Comparison of ENCODE assay signal across 1 cellular context in genomic region chr3:50551293-50552057, GRCh38.
TF ChIP-seq lines count a peak whose summit lies in the region.

No MANE protein-coding gene starts in this region.

TF ChIP-seq in GM12878, 131 proteins besides CTCF, POLR2A, EP300 and RAD21:
- no peak for TF ChIP-seq SMARCA5 (IDR thresholded peaks at IDR 0.05)
- no peak for TF ChIP-seq CBFB (IDR thresholded peaks at IDR 0.05; ENCODE audit: low read depth)
- TF ChIP-seq EGR1 (IDR thresholded peaks at IDR 0.05; ENCODE audit: borderline replicate concordance in 1 of 2, low read depth in 2 of 2, low read length in 2 of 2), result no peak
- TF ChIP-seq EZH2 (IDR thresholded peaks at IDR 0.05; ENCODE audit: borderline replicate concordance, control insufficient read depth, low read depth, low read length), result no peak
- TF ChIP-seq TCF12 (IDR thresholded peaks at IDR 0.05; ENCODE audit: low read depth, low read length), result no peak
- TF ChIP-seq ZBED1 (IDR thresholded peaks at IDR 0.05; ENCODE audit: borderline replicate concordance), result no peak
- no peak for TF ChIP-seq SUZ12 (IDR thresholded peaks at IDR 0.05; ENCODE audit: unreplicated experiment)
- no peak for TF ChIP-seq MXI1 (IDR thresholded peaks at IDR 0.05; ENCODE audit: low read depth, low read length)
- no peak for TF ChIP-seq RCOR1 (conservative IDR thresholded peaks at IDR 0.05; ENCODE audit: low read depth, low read length)
- no peak for TF ChIP-seq IRF4 (IDR thresholded peaks at IDR 0.05; ENCODE audit: low read depth, low read length)
- TF ChIP-seq SRF (IDR thresholded peaks at IDR 0.05; ENCODE audit: low read depth in 2 of 2, low read length in 2 of 2), result no peak
- TF ChIP-seq, protein P1, sequence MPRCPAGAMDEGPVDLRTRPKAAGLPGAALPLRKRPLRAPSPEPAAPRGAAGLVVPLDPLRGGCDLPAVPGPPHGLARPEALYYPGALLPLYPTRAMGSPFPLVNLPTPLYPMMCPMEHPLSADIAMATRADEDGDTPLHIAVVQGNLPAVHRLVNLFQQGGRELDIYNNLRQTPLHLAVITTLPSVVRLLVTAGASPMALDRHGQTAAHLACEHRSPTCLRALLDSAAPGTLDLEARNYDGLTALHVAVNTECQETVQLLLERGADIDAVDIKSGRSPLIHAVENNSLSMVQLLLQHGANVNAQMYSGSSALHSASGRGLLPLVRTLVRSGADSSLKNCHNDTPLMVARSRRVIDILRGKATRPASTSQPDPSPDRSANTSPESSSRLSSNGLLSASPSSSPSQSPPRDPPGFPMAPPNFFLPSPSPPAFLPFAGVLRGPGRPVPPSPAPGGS (IDR thresholded peaks at IDR 0.05; ENCODE audit: borderline replicate concordance, insufficient read depth, low read depth, low read length, poor library complexity, severe bottlenecking), result no peak
- no peak for TF ChIP-seq JUND (IDR thresholded peaks at IDR 0.05; ENCODE audit: low read depth, low read length)
- no peak for TF ChIP-seq KAT2A (conservative IDR thresholded peaks at IDR 0.05; ENCODE audit: control insufficient read depth, low read depth, low read length)
- no peak for TF ChIP-seq E4F1 (IDR thresholded peaks at IDR 0.05; ENCODE audit: borderline replicate concordance, partially characterized antibody)
- TF ChIP-seq, protein P2, sequence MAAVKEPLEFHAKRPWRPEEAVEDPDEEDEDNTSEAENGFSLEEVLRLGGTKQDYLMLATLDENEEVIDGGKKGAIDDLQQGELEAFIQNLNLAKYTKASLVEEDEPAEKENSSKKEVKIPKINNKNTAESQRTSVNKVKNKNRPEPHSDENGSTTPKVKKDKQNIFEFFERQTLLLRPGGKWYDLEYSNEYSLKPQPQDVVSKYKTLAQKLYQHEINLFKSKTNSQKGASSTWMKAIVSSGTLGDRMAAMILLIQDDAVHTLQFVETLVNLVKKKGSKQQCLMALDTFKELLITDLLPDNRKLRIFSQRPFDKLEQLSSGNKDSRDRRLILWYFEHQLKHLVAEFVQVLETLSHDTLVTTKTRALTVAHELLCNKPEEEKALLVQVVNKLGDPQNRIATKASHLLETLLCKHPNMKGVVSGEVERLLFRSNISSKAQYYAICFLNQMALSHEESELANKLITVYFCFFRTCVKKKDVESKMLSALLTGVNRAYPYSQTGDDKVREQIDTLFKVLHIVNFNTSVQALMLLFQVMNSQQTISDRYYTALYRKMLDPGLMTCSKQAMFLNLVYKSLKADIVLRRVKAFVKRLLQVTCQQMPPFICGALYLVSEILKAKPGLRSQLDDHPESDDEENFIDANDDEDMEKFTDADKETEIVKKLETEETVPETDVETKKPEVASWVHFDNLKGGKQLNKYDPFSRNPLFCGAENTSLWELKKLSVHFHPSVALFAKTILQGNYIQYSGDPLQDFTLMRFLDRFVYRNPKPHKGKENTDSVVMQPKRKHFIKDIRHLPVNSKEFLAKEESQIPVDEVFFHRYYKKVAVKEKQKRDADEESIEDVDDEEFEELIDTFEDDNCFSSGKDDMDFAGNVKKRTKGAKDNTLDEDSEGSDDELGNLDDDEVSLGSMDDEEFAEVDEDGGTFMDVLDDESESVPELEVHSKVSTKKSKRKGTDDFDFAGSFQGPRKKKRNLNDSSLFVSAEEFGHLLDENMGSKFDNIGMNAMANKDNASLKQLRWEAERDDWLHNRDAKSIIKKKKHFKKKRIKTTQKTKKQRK (IDR thresholded peaks at IDR 0.05; ENCODE audit: low read depth, low read length), result no peak
- no peak for TF ChIP-seq IKZF2 (IDR thresholded peaks at IDR 0.05)
